9 cellular contexts compared by ENCODE assay signal in genomic region chr10:3780766-3781457, GRCh38. TPM values are rescaled to one million over a fixed set of nuclear protein-coding genes. Genes with fewer than 3 reads are reported as not detected.
DNase-seq lines count a peak whose midpoint lies in the region; ATAC-seq and TF ChIP-seq lines count a peak whose summit lies in the region.
"Had no signal": no experiment of that assay in that cellular context is flagged by ENCODE, and none has a peak within 500 bp of the region (broad histone marks: within the 10 kb centered on the region; RNA-seq: fewer than 3 reads in every experiment).

No MANE protein-coding gene starts in this region.

- H3K9me3 ChIP-seq in CD4-positive, CD25-positive, alpha-beta regulatory T cell (ENCODE audit: control insufficient read depth in 2 of 2, low read length in 2 of 2), result no peaks in the 10 kb centered on the region
- H3K9me3 ChIP-seq in SJSA1 (replicated peaks) (no peaks in the 10 kb centered on the region), neutrophil (no peaks in the 10 kb centered on the region)

- H3K36me3 ChIP-seq in CD4-positive, CD25-positive, alpha-beta regulatory T cell (ENCODE audit: control insufficient read depth, insufficient read depth, low read length), result peaks cover 69% of the 10 kb centered on the region
- H3K36me3 ChIP-seq in SJSA1, result peaks cover 88% of the 10 kb centered on the region
- peaks cover 67% of the 10 kb centered on the region for H3K36me3 ChIP-seq in neutrophil

- H3K27ac Mint-ChIP-seq in CD4-positive, CD25-positive, alpha-beta regulatory T cell, result peak overlapping the region; percentile 98 to 99 (median 99)

- TF ChIP-seq CTCF in epithelial cell of esophagus (IDR thresholded peaks at IDR 0.05; ENCODE audit: insufficient read depth, low read depth, low read length, missing control alignments) (no peak), neutrophil (IDR thresholded peaks at IDR 0.05) (no peak)

- H3K27ac ChIP-seq in CD4-positive, CD25-positive, alpha-beta regulatory T cell (ENCODE audit: insufficient read depth, low read length, poor library complexity, severe bottlenecking), result peak overlapping the region; percentile 98
- H3K27ac ChIP-seq in SJSA1, result peak overlapping the region; percentile 98
- peak overlapping the region; percentile 95 for H3K27ac ChIP-seq in neutrophil

- H3K4me3 Mint-ChIP-seq in CD4-positive, CD25-positive, alpha-beta regulatory T cell, result peak overlapping the region; percentile 91 to 97 (median 94)

- no peak for ATAC-seq in CD4-positive, CD25-positive, alpha-beta regulatory T cell (ENCODE audit: low read depth in 2 of 2)
- no peak for ATAC-seq in GM18517 (IDR thresholded peaks at IDR 0.05; ENCODE audit: unreplicated experiment)
- no peak for ATAC-seq in HG03439 (IDR thresholded peaks at IDR 0.05; ENCODE audit: unreplicated experiment)

- DNase-seq in CD4-positive, CD25-positive, alpha-beta regulatory T cell, result peak in 1 of 3 donors; percentile 42
- no peak for DNase-seq in SJSA1 (ENCODE audit: low read depth in 1 of 2, low spot score in 2 of 2)
- peak; percentile 35 for DNase-seq in epithelial cell of esophagus (ENCODE audit: low read depth)
- no peak for DNase-seq in 8988T
- DNase-seq in DMS114 treated with DMSO at 0.1 percent for 48 hours (lab: John Stamatoyannopoulos, UW; ENCODE audit: unreplicated experiment), result no peak
- DNase-seq: NCI-H1694 treated with DMSO at 0.1 percent for 48 hours had no signal

- peaks cover 13 to 64% (median 36%) of the 10 kb centered on the region in 4 donors for H3K4me1 Mint-ChIP-seq in CD4-positive, CD25-positive, alpha-beta regulatory T cell

- H3K4me3 ChIP-seq in CD4-positive, CD25-positive, alpha-beta regulatory T cell (ENCODE audit: low read depth, low read length), result peak overlapping the region; percentile 100
- H3K4me3 ChIP-seq in SJSA1 (peak overlapping the region; percentile 96), epithelial cell of esophagus (ENCODE audit: low read length) (peak overlapping the region; percentile 90), neutrophil (ENCODE audit: low read depth in 1 of 2, low read length in 1 of 2) (peak overlapping the region; percentile 93 to 99)

- peaks cover 6% of the 10 kb centered on the region for H3K27me3 Mint-ChIP-seq in CD4-positive, CD25-positive, alpha-beta regulatory T cell

- H3K9me3 Mint-ChIP-seq in CD4-positive, CD25-positive, alpha-beta regulatory T cell, result peaks cover 0 to 4% (median 0%) of the 10 kb centered on the region in 7 donors

- peaks cover 65% of the 10 kb centered on the region for H3K4me1 ChIP-seq in CD4-positive, CD25-positive, alpha-beta regulatory T cell (ENCODE audit: control insufficient read depth, insufficient read depth, low read length, poor library complexity, severe bottlenecking)
- peaks cover 70% of the 10 kb centered on the region for H3K4me1 ChIP-seq in SJSA1 (replicated peaks)
- H3K4me1 ChIP-seq in neutrophil (ENCODE audit: control insufficient read depth in 1 of 2, insufficient read depth in 1 of 2, low read depth in 1 of 2, low read length in 1 of 2), result peaks cover 69 to 70% of the 10 kb centered on the region in 2 experiments

- H3K36me3 Mint-ChIP-seq in CD4-positive, CD25-positive, alpha-beta regulatory T cell, result peaks cover 66% of the 10 kb centered on the region

- H3K27me3 ChIP-seq in CD4-positive, CD25-positive, alpha-beta regulatory T cell (ENCODE audit: control insufficient read depth, insufficient read depth, low read length), result no peaks in the 10 kb centered on the region
- no peaks in the 10 kb centered on the region for H3K27me3 ChIP-seq in SJSA1 (replicated peaks)
- H3K27me3 ChIP-seq in neutrophil, result no peaks in the 10 kb centered on the region

RNA-seq across cellular contexts. Expression of gene KLF6, which starts 4.1 kb away (rescaled TPM):
- total RNA-seq in CD4-positive, CD25-positive, alpha-beta regulatory T cell, result 1,887 TPM
- 100 to 1,000 TPM; 630 to 812 (median 656) TPM for polyA plus RNA-seq in CD4-positive, CD25-positive, alpha-beta regulatory T cell
- 18.0 and 21.3 TPM in 2 replicates for total RNA-seq in SJSA1 (2014; rRNA removed; shearing (Covaris generic))

Comparison
In these comparisons a context has a peak if more than half of its experiments do, and no peak if none do; other contexts are left out.
1. RNA of gene KLF6, which starts 4.1 kb away (total RNA-seq): 1,887 TPM in CD4-positive, CD25-positive, alpha-beta regulatory T cell (single experiment); 18.0 to 21.3 TPM in SJSA1; every median in the first group is over 10 times any median in the second.
2. Peak in every context shown above with its lines, with median percentiles within 50 percentile points of each other: H3K27ac ChIP-seq and H3K4me3 ChIP-seq.